Comparison of ENCODE assay signal across 8 cellular contexts in the genomic region with DNA sequence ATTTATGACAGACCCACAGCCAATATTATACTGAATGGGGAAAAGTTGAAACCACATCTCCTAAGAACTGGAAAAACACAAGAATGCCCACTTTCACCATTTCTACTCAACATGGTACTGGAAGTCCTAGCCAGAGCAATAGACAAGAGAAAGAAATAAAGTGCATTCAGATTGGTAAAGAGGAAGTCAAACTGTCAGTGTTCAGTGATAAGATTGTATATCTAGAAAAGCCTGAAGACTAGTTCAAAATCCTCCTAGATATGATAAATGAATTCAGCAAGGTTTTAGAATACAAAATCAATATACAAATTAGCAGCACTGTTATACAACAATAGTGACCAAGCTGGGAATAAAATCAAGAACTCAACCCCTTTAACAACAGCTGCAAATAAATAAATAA.
"Had no signal": no experiment of that assay in that cellular context is flagged by ENCODE, and none has a peak within 500 bp of the region (broad histone marks: within the 10 kb centered on the region; RNA-seq: fewer than 3 reads in every experiment).

No MANE protein-coding gene starts in this region.

- H3K4me2 ChIP-seq: GM23338 had no signal

- FAIRE-seq: H1, H54, HTR-8/SVneo had no signal

- ATAC-seq: GM23338 had no signal

- H2AFZ ChIP-seq: GM23338 had no signal

- DNase-seq: H9, HCEC 1CT, IMR-90, KBM-7 had no signal

- H3K4me3 ChIP-seq: GM23338 had no signal
